11 cellular contexts compared by ENCODE assay signal in the genomic region with DNA sequence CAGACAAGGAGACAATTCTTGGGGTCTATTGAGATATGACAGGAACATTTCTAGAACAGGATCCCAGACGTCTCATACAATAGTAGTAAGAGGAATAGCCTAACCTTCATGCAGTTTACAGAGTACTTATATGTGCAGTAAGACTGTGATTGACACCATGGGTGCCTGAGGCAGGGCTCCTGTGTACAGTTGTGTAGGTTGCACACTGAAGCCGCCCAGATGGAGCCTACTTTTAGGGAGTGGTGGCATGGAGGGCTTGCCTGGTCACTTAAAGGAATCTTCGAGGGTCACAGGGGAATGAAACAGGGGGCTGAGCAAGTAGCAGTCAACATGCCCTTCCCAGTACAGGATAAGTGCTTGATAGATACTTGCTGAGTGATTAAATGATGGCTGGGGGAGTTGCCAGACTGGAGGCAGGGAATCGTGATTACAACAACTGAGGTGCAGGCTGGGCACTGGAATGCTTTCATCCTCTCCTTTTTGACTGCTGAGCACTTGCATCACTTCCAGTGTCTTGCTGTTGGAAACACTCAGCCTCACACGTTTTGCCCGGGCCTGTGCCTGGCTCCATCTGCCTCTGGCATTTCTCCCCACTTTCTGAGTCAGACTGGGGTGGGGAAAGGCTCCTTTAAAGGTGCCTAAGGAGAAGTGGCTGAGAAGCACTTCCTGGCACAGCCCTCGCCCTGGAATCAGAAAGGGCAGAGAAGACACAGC.
DNase-seq lines count a peak whose midpoint lies in the region; ATAC-seq and TF ChIP-seq lines count a peak whose summit lies in the region.
"Had no signal": no experiment of that assay in that cellular context is flagged by ENCODE, and none has a peak within 500 bp of the region (broad histone marks: within the 10 kb centered on the region; RNA-seq: fewer than 3 reads in every experiment).

No MANE protein-coding gene starts in this region.

- H3K4me1 ChIP-seq in RWPE2 (ENCODE audit: insufficient read depth, poor library complexity, severe bottlenecking), result peaks cover 20% of the 10 kb centered on the region

- ATAC-seq in RWPE2 (ENCODE audit: low read depth), result peak; percentile 98
- ATAC-seq in activated naive CD8-positive, alpha-beta T cell treated with anti-CD3 and anti-CD28 coated beads, Interleukin-2, amount 50 U/mL, for 24 hours, result no peak
- ATAC-seq: left lobe of liver had no signal

- H3K27ac Mint-ChIP-seq in activated naive CD8-positive, alpha-beta T cell treated with anti-CD3 and anti-CD28 coated beads, Interleukin-2, amount 50 U/mL, for 24 hours, result no peak overlapping the region

- H3K27me3 ChIP-seq in RWPE2 (ENCODE audit: insufficient read depth, poor library complexity, severe bottlenecking), result no peaks in the 10 kb centered on the region

- peak overlapping the region; percentile 78 for H3K27ac ChIP-seq in RWPE2 (ENCODE audit: poor library complexity, severe bottlenecking)
- H3K27ac ChIP-seq: VCaP had no signal

- H3K27me3 Mint-ChIP-seq in activated naive CD8-positive, alpha-beta T cell treated with anti-CD3 and anti-CD28 coated beads, Interleukin-2, amount 50 U/mL, for 24 hours, result peaks cover 6% of the 10 kb centered on the region

- H3K9me3 ChIP-seq in RWPE2 (ENCODE audit: severe bottlenecking), result no peaks in the 10 kb centered on the region

- peaks cover 6% of the 10 kb centered on the region for H3K4me1 Mint-ChIP-seq in activated naive CD8-positive, alpha-beta T cell treated with anti-CD3 and anti-CD28 coated beads, Interleukin-2, amount 50 U/mL, for 24 hours

- H3K4me3 ChIP-seq in RWPE2 (ENCODE audit: severe bottlenecking), result no peak overlapping the region

- no peak for TF ChIP-seq CTCF in RWPE2 (IDR thresholded peaks at IDR 0.05; ENCODE audit: poor library complexity, severe bottlenecking)

- DNase-seq in EL (peak; percentile 97), RWPE2 (ENCODE audit: low spot score) (peak; percentile 93), fibroblast of gingiva (ENCODE audit: low read depth) (peak; percentile 86), posterior cingulate gyrus (peak in 9 of 10 donors; percentile 19 to 94 (median 65)), globus pallidus (ENCODE audit: low spot score) (no peak)
- DNase-seq in activated naive CD8-positive, alpha-beta T cell treated with anti-CD3 and anti-CD28 coated beads, Interleukin-2, amount 50 U/mL, for 24 hours, result no peak
- no peak for DNase-seq in activated CD4-positive, CD25-positive, alpha-beta regulatory T cell (lab: John Stamatoyannopoulos, UW)
- DNase-seq in stimulated activated CD4-positive, alpha-beta T cell treated with anti-CD3 and anti-CD28 coated beads, Interleukin-4, amount 100 ng/mL, for 24 hours, result no peak
- DNase-seq: NCI-H2227 treated with DMSO at 0.1 percent for 48 hours had no signal

- H3K4me3 Mint-ChIP-seq in activated naive CD8-positive, alpha-beta T cell treated with anti-CD3 and anti-CD28 coated beads, Interleukin-2, amount 50 U/mL, for 24 hours, result no peak overlapping the region

- H3K36me3 Mint-ChIP-seq in activated naive CD8-positive, alpha-beta T cell treated with anti-CD3 and anti-CD28 coated beads, Interleukin-2, amount 50 U/mL, for 24 hours (ENCODE audit: low read depth), result no peaks in the 10 kb centered on the region

- H3K9me3 Mint-ChIP-seq in activated naive CD8-positive, alpha-beta T cell treated with anti-CD3 and anti-CD28 coated beads, Interleukin-2, amount 50 U/mL, for 24 hours, result no peaks in the 10 kb centered on the region

- intact Hi-C loops in posterior cingulate gyrus (cut with DNase I), result no loop called here

- H3K36me3 ChIP-seq in RWPE2 (ENCODE audit: low read depth), result no peaks in the 10 kb centered on the region

Comparison
In these comparisons a context has a peak if more than half of its experiments do, and no peak if none do; other contexts are left out.
1. DNase-seq: peak in EL (single experiment), RWPE2 (single experiment), fibroblast of gingiva (single experiment) and posterior cingulate gyrus (9 of 10); none in activated naive CD8-positive, alpha-beta T cell treated with anti-CD3 and anti-CD28 coated beads, Interleukin-2, amount 50 U/mL, for 24 hours (single experiment), activated CD4-positive, CD25-positive, alpha-beta regulatory T cell (0 of 4), stimulated activated CD4-positive, alpha-beta T cell treated with anti-CD3 and anti-CD28 coated beads, Interleukin-4, amount 100 ng/mL, for 24 hours (single experiment) and globus pallidus (single experiment).